8 cellular contexts compared by ENCODE assay signal in genomic region chr5:142866563-142867275, GRCh38.
DNase-seq lines count a peak whose midpoint lies in the region; ATAC-seq, FAIRE-seq and TF ChIP-seq lines count a peak whose summit lies in the region.

No MANE protein-coding gene starts in this region.

- no peaks in the 10 kb centered on the region for H3K9me3 ChIP-seq in uterus

- no peaks in the 10 kb centered on the region for H3K9me3 Mint-ChIP-seq in natural killer cell

- H3K4me3 Mint-ChIP-seq in natural killer cell: no peak overlapping the region

- H3K27ac ChIP-seq in epithelial cell of prostate: no peak overlapping the region
- no peak overlapping the region for H3K27ac ChIP-seq in uterus

- peak; percentile 25 for DNase-seq in AG09319 (ENCODE audit: extremely low read depth, low read depth)
- DNase-seq in GM12892 (ENCODE audit: insufficient read length): peak; percentile 27
- peak; percentile 72 for DNase-seq in NCI-H2196 (lab: John Stamatoyannopoulos, UW; ENCODE audit: unreplicated experiment)
- peak; percentile 15 to 39 for DNase-seq in activated CD4-positive, alpha-beta T cell treated with anti-CD3 and anti-CD28 coated beads, Interleukin-2, amount 50 U/mL, for 48 hours
- DNase-seq in epithelial cell of prostate (ENCODE audit: low read depth, low spot score): peak; percentile 43
- no peak for DNase-seq in natural killer cell
- DNase-seq in uterus: peak; percentile 31 to 59

- no peaks in the 10 kb centered on the region for H3K4me1 ChIP-seq in uterus

- peak; percentile 60 for TF ChIP-seq CTCF in AG09319 (IDR thresholded peaks at IDR 0.05; ENCODE audit: low read depth, low read length)
- TF ChIP-seq CTCF in natural killer cell (IDR thresholded peaks at IDR 0.05): peak; percentile 60
- peak; percentile 63 to 84 (median 79) for TF ChIP-seq CTCF in uterus (IDR thresholded peaks at IDR 0.05)

- intact Hi-C loops in natural killer cell (cut with micrococcal nuclease) (loop anchor here (1.0 kb wide), 4 partner anchors 96 to 153 kb away; partner anchors contain the start of gene ARHGAP26), uterus (cut with DNase I; ENCODE audit: low total_unique reads) (loop anchor here (5.0 to 10.0 kb wide), 2 partner anchors 92 to 149 kb away; partner anchors contain the start of gene ARHGAP26)

- no peaks in the 10 kb centered on the region for H3K36me3 ChIP-seq in uterus

- H3K27ac Mint-ChIP-seq in natural killer cell: peak overlapping the region in 1 of 2 donors; percentile 50

- no peak overlapping the region for H3K4me3 ChIP-seq in uterus

- peaks cover 67 to 79% of the 10 kb centered on the region in 2 donors for H3K4me1 Mint-ChIP-seq in natural killer cell

- no peaks in the 10 kb centered on the region for H3K27me3 Mint-ChIP-seq in natural killer cell (ENCODE audit: low read depth in 2 of 2)

- H3K27me3 ChIP-seq in uterus: no peaks in the 10 kb centered on the region

- peak; percentile 81 for ATAC-seq in HG02885 (IDR thresholded peaks at IDR 0.05; ENCODE audit: poor library complexity, unreplicated experiment)
- ATAC-seq in natural killer cell: peak; percentile 86 to 91 (median 88)

- FAIRE-seq in GM12892 (lab: Jason Lieb, UNC): peak; percentile 84

- TF ChIP-seq POLR2A in GM12892 (IDR thresholded peaks at IDR 0.05; ENCODE audit: low read depth, low read length): no peak
- TF ChIP-seq POLR2A in uterus (IDR thresholded peaks at IDR 0.05): no peak

- no peaks in the 10 kb centered on the region for H3K36me3 Mint-ChIP-seq in natural killer cell
